8 cellular contexts compared by ENCODE assay signal in genomic region chr6:10759312-10759839, GRCh38. TPM values are rescaled to one million over a fixed set of nuclear protein-coding genes. Genes with fewer than 3 reads are reported as not detected.
DNase-seq lines count a peak whose midpoint lies in the region; ATAC-seq and TF ChIP-seq lines count a peak whose summit lies in the region.

No MANE protein-coding gene starts in this region.

- no peak overlapping the region for H3K4me2 ChIP-seq in smooth muscle cell

- H3F3A ChIP-seq in smooth muscle cell (ENCODE audit: low read depth): no peaks in the 10 kb centered on the region

- H2AFZ ChIP-seq in smooth muscle cell (ENCODE audit: low read depth): no peak overlapping the region

- H3K9ac ChIP-seq in smooth muscle cell (ENCODE audit: low read depth): no peak overlapping the region

- H3K9me3 ChIP-seq in smooth muscle cell (replicated peaks; ENCODE audit: low read depth): no peaks in the 10 kb centered on the region

- DNase-seq in DMS 273 (lab: John Stamatoyannopoulos, UW; ENCODE audit: unreplicated experiment) (peak; percentile 91), left ventricle myocardium superior (no peak), smooth muscle cell (lab: John Stamatoyannopoulos, UW; ENCODE audit: unreplicated experiment) (no peak), 8988T (no peak)
- DNase-seq in activated T-helper 1 cell treated with anti-CD3 and anti-CD28 coated beads, Interleukin-12 subunit alpha, Interleukin-12 subunit beta, Interleukin-2, Interleukin-4 antibody, amounts not matched to agents 30 ng/mL and 10 ng/mL and 1 ng/mL, durations not matched to agents 14 hours and 24 hours and 36 hours (ENCODE audit: low spot score): no peak

- no peak overlapping the region for H3K4me3 ChIP-seq in smooth muscle cell

- H4K20me1 ChIP-seq in smooth muscle cell (ENCODE audit: low read depth): peaks cover 20% of the 10 kb centered on the region

- H3K79me2 ChIP-seq in smooth muscle cell (ENCODE audit: low read depth): peaks cover 6% of the 10 kb centered on the region

- H3K27ac ChIP-seq in smooth muscle cell (ENCODE audit: low read depth): peak overlapping the region; percentile 57

- H3K36me3 Mint-ChIP-seq in activated T-helper 1 cell treated with anti-CD3 and anti-CD28 coated beads, Interleukin-12 subunit alpha, Interleukin-12 subunit beta, Interleukin-2, Interleukin-4 antibody, amounts not matched to agents 30 ng/mL and 10 ng/mL and 1 ng/mL, durations not matched to agents 14 hours and 24 hours and 36 hours (ENCODE audit: low read depth): peaks cover 52% of the 10 kb centered on the region

- H3K9me3 Mint-ChIP-seq in activated T-helper 1 cell treated with anti-CD3 and anti-CD28 coated beads, Interleukin-12 subunit alpha, Interleukin-12 subunit beta, Interleukin-2, Interleukin-4 antibody, amounts not matched to agents 30 ng/mL and 10 ng/mL and 1 ng/mL, durations not matched to agents 14 hours and 24 hours and 36 hours: no peaks in the 10 kb centered on the region

- no peaks in the 10 kb centered on the region for H3K27me3 Mint-ChIP-seq in activated T-helper 1 cell treated with anti-CD3 and anti-CD28 coated beads, Interleukin-12 subunit alpha, Interleukin-12 subunit beta, Interleukin-2, Interleukin-4 antibody, amounts not matched to agents 30 ng/mL and 10 ng/mL and 1 ng/mL, durations not matched to agents 14 hours and 24 hours and 36 hours (ENCODE audit: insufficient read depth)

- WGBS in smooth muscle cell (ENCODE audit: low lambda C conversion rate): 58% methylated on average over 3 of the region's 3 CpGs

- H3K4me1 ChIP-seq in smooth muscle cell (ENCODE audit: low read depth): no peaks in the 10 kb centered on the region

- peak overlapping the region; percentile 29 for H3K27ac Mint-ChIP-seq in activated T-helper 1 cell treated with anti-CD3 and anti-CD28 coated beads, Interleukin-12 subunit alpha, Interleukin-12 subunit beta, Interleukin-2, Interleukin-4 antibody, amounts not matched to agents 30 ng/mL and 10 ng/mL and 1 ng/mL, durations not matched to agents 14 hours and 24 hours and 36 hours

- peaks cover 16% of the 10 kb centered on the region for H3K36me3 ChIP-seq in smooth muscle cell (ENCODE audit: low read depth)

- H3K4me3 Mint-ChIP-seq in activated T-helper 1 cell treated with anti-CD3 and anti-CD28 coated beads, Interleukin-12 subunit alpha, Interleukin-12 subunit beta, Interleukin-2, Interleukin-4 antibody, amounts not matched to agents 30 ng/mL and 10 ng/mL and 1 ng/mL, durations not matched to agents 14 hours and 24 hours and 36 hours: no peak overlapping the region

- peaks cover 26% of the 10 kb centered on the region for H3K4me1 Mint-ChIP-seq in activated T-helper 1 cell treated with anti-CD3 and anti-CD28 coated beads, Interleukin-12 subunit alpha, Interleukin-12 subunit beta, Interleukin-2, Interleukin-4 antibody, amounts not matched to agents 30 ng/mL and 10 ng/mL and 1 ng/mL, durations not matched to agents 14 hours and 24 hours and 36 hours (ENCODE audit: low read depth)

- H3K27me3 ChIP-seq in smooth muscle cell (ENCODE audit: low read depth): no peaks in the 10 kb centered on the region

- ATAC-seq in GM19351 (IDR thresholded peaks at IDR 0.05; ENCODE audit: unreplicated experiment): peak; percentile 84
- ATAC-seq in left ventricle myocardium superior: peak; percentile 66
- no peak for ATAC-seq in HG03139 (IDR thresholded peaks at IDR 0.05; ENCODE audit: unreplicated experiment)

- TF ChIP-seq CTCF in LNCAP (IDR thresholded peaks at IDR 0.05): peak; percentile 52
- peak; percentile 48 for TF ChIP-seq CTCF in smooth muscle cell (IDR thresholded peaks at IDR 0.05; ENCODE audit: borderline replicate concordance, insufficient read depth, poor library complexity, severe bottlenecking)

- intact Hi-C loops in activated T-helper 1 cell treated with anti-CD3 and anti-CD28 coated beads, Interleukin-12 subunit alpha, Interleukin-12 subunit beta, Interleukin-2, Interleukin-4 antibody, amounts not matched to agents 30 ng/mL and 10 ng/mL and 1 ng/mL, durations not matched to agents 14 hours and 24 hours and 36 hours (cut with micrococcal nuclease): loop anchor here (1.0 kb wide), 2 partner anchors 42 to 249 kb away; no protein-coding TSS in a partner anchor
- intact Hi-C loops in left ventricle myocardium superior (cut with micrococcal nuclease): no loop called here

RNA-seq across cellular contexts. Expression of gene TMEM14B, which starts 11.8 kb away (rescaled TPM):
- total RNA-seq in activated T-helper 1 cell treated with anti-CD3 and anti-CD28 coated beads, Interleukin-12 subunit alpha, Interleukin-12 subunit beta, Interleukin-2, Interleukin-4 antibody, amounts not matched to agents 30 ng/mL and 10 ng/mL and 1 ng/mL, durations not matched to agents 14 hours and 24 hours and 36 hours: 82.1 and 83.7 TPM in 2 replicates
- total RNA-seq in left ventricle myocardium superior (115 TPM), smooth muscle cell (63.7 and 72.2 TPM in 2 replicates)
- polyA plus RNA-seq in smooth muscle cell: 95.4 and 104 TPM in 2 replicates

RNA-seq across cellular contexts. Expression of gene TMEM14C, which starts 36.5 kb away (rescaled TPM):
- 57.3 and 63.1 TPM in 2 replicates for total RNA-seq in activated T-helper 1 cell treated with anti-CD3 and anti-CD28 coated beads, Interleukin-12 subunit alpha, Interleukin-12 subunit beta, Interleukin-2, Interleukin-4 antibody, amounts not matched to agents 30 ng/mL and 10 ng/mL and 1 ng/mL, durations not matched to agents 14 hours and 24 hours and 36 hours
- total RNA-seq in left ventricle myocardium superior: 128 TPM
- total RNA-seq in smooth muscle cell: 178 and 180 TPM in 2 replicates
- 180 and 182 TPM in 2 replicates for polyA plus RNA-seq in smooth muscle cell
